8 cellular contexts compared by ENCODE assay signal in genomic region chr20:47358672-47359532, GRCh38. TPM values are rescaled to one million over a fixed set of nuclear protein-coding genes. Genes with fewer than 3 reads are reported as not detected.
A peak's percentile ranks its signal among the peaks of the same experiment; 100 is the strongest.
DNase-seq lines count a peak whose midpoint lies in the region; ATAC-seq and TF ChIP-seq lines count a peak whose summit lies in the region.

No MANE protein-coding gene starts in this region.

- H3K36me3 ChIP-seq in A673 (ENCODE audit: insufficient read depth, low read length, poor library complexity, severe bottlenecking) (no peaks in the 10 kb centered on the region), psoas muscle (ENCODE audit: insufficient read depth in 1 of 2, low read depth in 1 of 2) (no peaks in the 10 kb centered on the region)

- POLR2A ChIA-PET in A673 (lab: Charles Lee; ENCODE audit: low non-redundant PET) = no interaction called here

- peaks cover 61% of the 10 kb centered on the region for H3K4me1 ChIP-seq in A673 (ENCODE audit: insufficient read depth, low read length, poor library complexity, severe bottlenecking)
- peaks cover 46% of the 10 kb centered on the region for H3K4me1 ChIP-seq in right cardiac atrium (ENCODE audit: control insufficient read depth, insufficient read depth, low read length)
- peaks cover 79% of the 10 kb centered on the region for H3K4me1 ChIP-seq in psoas muscle

- H3K27ac ChIP-seq in A673 (ENCODE audit: low read depth, low read length, poor library complexity, severe bottlenecking) (peak overlapping the region; percentile 64), angular gyrus (ENCODE audit: low read depth, low read length) (peak overlapping the region; percentile 100), right cardiac atrium (ENCODE audit: low read length) (peak overlapping the region; percentile 100), psoas muscle (peak overlapping the region; percentile 97)

- intact Hi-C loops in A673 (cut with micrococcal nuclease; ENCODE audit: unreplicated experiment) (loop anchor here (5.0 kb wide), 1 partner anchor 42 kb away; no protein-coding TSS in a partner anchor), right cardiac atrium (cut with DNase I) (loop anchor here (2.0 to 10.0 kb wide), 4 partner anchors 37 to 54 kb away; no protein-coding TSS in a partner anchor), psoas muscle (cut with DNase I) (loop anchor here in 1 of 2 donors (1.0 kb wide), 1 partner anchor 42 kb away; no protein-coding TSS in a partner anchor)

- in situ Hi-C loops in G401 (cut with HindIII; ENCODE audit: low sequenced_read_pairs) = no loop called here
- in situ Hi-C loops in GM13977 (cut with MboI; ENCODE audit: low pct_unique_long_range_greater_than_20kb, low sequenced_read_pairs, unreplicated experiment) = no loop called here

- H3K4me3 ChIP-seq in A673 (ENCODE audit: low read depth, low read length, poor library complexity, severe bottlenecking) (no peak overlapping the region), right cardiac atrium (ENCODE audit: low read length) (no peak overlapping the region), psoas muscle (peak overlapping the region; percentile 61)

- peak; percentile 66 to 73 for ATAC-seq in right cardiac atrium
- peak; percentile 44 to 60 (median 48) for ATAC-seq in psoas muscle
- ATAC-seq in HG03457 (IDR thresholded peaks at IDR 0.05; ENCODE audit: unreplicated experiment) = no peak

- 13% methylated on average over 17 of the region's 17 CpGs for WGBS in right cardiac atrium
- 3 to 9% (median 8%) methylated on average over 17 of the region's 17 CpGs for WGBS in psoas muscle, 3 donors

- TF ChIP-seq CTCF in A673 (conservative IDR thresholded peaks at IDR 0.05; ENCODE audit: low read depth, low read length) (no peak), psoas muscle (IDR thresholded peaks at IDR 0.05) (no peak), GM13977 (IDR thresholded peaks at IDR 0.05; ENCODE audit: extremely low read depth, insufficient read depth, missing control alignments) (no peak)

- no peaks in the 10 kb centered on the region for H3K27me3 ChIP-seq in A673 (replicated peaks; ENCODE audit: insufficient read depth, low read depth, low read length, poor library complexity)
- no peaks in the 10 kb centered on the region for H3K27me3 ChIP-seq in right cardiac atrium (ENCODE audit: control insufficient read depth, insufficient read depth)
- H3K27me3 ChIP-seq in psoas muscle (ENCODE audit: insufficient read depth in 3 of 3, low read length in 2 of 3) = no peaks in the 10 kb centered on the region

- CTCF ChIA-PET in A673 (lab: Charles Lee) = interaction anchor here (1.6 kb wide), 1 partner anchor 25 kb away, joined by 5 read pairs; no protein-coding TSS in a partner anchor

- DNase-seq in A673 (ENCODE audit: low spot score) = no peak
- DNase-seq in G401 (ENCODE audit: low spot score) = peak; percentile 95
- DNase-seq in NCI-H510A treated with DMSO at 0.1 percent for 48 hours (lab: John Stamatoyannopoulos, UW) = peak; percentile 87
- DNase-seq in right cardiac atrium = peak; percentile 70 to 81 (median 76)
- peak; percentile 63 to 77 for DNase-seq in psoas muscle
- DNase-seq in GM13977 (ENCODE audit: low spot score) = no peak

- no TSS peak for BruUV-seq in A673 (replicated peaks; lab: Mats Ljungman, UMichigan)

- H3K9me3 ChIP-seq in A673 (ENCODE audit: low read depth, low read length, poor library complexity, severe bottlenecking) (no peaks in the 10 kb centered on the region), right cardiac atrium (ENCODE audit: control insufficient read depth, low read length) (no peaks in the 10 kb centered on the region), psoas muscle (no peaks in the 10 kb centered on the region)

RNA-seq across cellular contexts. Expression of gene ZMYND8, which starts 2.4 kb away (rescaled TPM):
- total RNA-seq in A673 (2021) = 31.3 and 35.2 TPM in 2 replicates
- total RNA-seq in G401 (2014; rRNA removed; shearing (Covaris generic)) = 21.5 and 24.7 TPM in 2 replicates
- 10 to 100 TPM; 20.4 to 35.7 (median 31.4) TPM for total RNA-seq in right cardiac atrium
- 10.0 TPM for polyA plus RNA-seq in right cardiac atrium
- total RNA-seq in psoas muscle = 10 to 100 TPM; 17.7 to 42.9 (median 22.4) TPM
- polyA plus RNA-seq in psoas muscle = 1 to 10 TPM; 4.7 to 9.5 (median 8.2) TPM

Comparison
In these comparisons a context has a peak if more than half of its experiments do, and no peak if none do; other contexts are left out.
1. DNase-seq: peak in G401 (single experiment), NCI-H510A treated with DMSO at 0.1 percent for 48 hours (single experiment), right cardiac atrium (3 of 3) and psoas muscle (2 of 2); none in A673 (single experiment) and GM13977 (single experiment).
2. Peak in every context shown above with its lines, with median percentiles within 50 percentile points of each other: H3K27ac ChIP-seq.